Comparison of ENCODE assay signal across 10 cellular contexts in the genomic region with DNA sequence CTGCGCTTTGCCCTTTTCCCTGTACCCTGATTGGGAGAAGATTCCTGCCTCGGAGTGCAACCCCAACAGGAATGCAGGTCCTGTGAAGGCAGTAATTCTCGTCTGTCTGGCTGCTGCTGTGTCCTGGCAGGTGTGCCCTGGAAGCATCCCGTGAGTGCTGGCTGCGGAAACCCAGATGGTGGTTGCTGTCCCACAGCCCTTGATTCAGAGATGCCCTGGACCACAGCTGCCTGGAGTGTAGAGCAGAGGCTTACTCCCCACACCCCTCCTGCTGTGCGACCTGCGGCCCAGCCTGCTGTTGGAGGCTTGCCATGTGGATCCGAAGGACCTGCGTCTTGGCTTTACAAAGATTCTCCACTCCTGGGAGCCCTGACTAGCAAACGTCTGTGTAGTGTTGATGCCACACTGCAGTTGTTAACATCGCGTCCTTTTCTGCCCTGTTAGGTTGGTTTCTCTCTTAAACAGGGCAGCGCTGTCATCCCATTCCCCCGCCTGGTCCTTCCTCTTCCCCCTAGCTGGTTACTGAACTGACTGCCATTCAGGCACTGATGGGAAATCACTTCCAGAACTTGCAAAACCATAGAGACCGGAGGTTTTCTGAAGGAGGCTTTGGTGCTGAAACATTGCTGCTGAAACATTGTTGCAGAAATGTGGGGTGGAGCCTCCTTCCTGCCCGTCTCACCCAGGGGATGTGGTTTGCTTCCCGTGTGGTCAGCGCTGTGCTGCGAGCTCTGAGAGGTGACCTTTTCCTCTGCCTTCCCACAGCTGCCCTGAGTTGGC. TPM values are rescaled to one million over a fixed set of nuclear protein-coding genes. Genes with fewer than 3 reads are reported as not detected.
DNase-seq lines count a peak whose midpoint lies in the region; ATAC-seq lines count a peak whose summit lies in the region.
"Had no signal": no experiment of that assay in that cellular context is flagged by ENCODE, and none has a peak within 500 bp of the region (broad histone marks: within the 10 kb centered on the region; RNA-seq: fewer than 3 reads in every experiment).

No MANE protein-coding gene starts in this region.

- peaks cover 38% of the 10 kb centered on the region for H3K36me3 Mint-ChIP-seq in activated CD8-positive, alpha-beta T cell treated with anti-CD3 and anti-CD28 coated beads, Interleukin-2, amount 10 ng/mL, durations not matched to agents 7 days and 5 days (ENCODE audit: low read depth)
- H3K36me3 Mint-ChIP-seq in stimulated activated effector memory CD8-positive, alpha-beta T cell treated with anti-CD3 and anti-CD28 coated beads, Interleukin-12 subunit alpha, Interleukin-12 subunit beta, amount 100 ng/mL, for 72 hours = peaks cover 97% of the 10 kb centered on the region

- H3K27ac Mint-ChIP-seq in activated CD8-positive, alpha-beta T cell treated with anti-CD3 and anti-CD28 coated beads, Interleukin-2, amount 10 ng/mL, durations not matched to agents 7 days and 5 days = peak overlapping the region; percentile 90
- H3K27ac Mint-ChIP-seq in stimulated activated effector memory CD8-positive, alpha-beta T cell treated with anti-CD3 and anti-CD28 coated beads, Interleukin-12 subunit alpha, Interleukin-12 subunit beta, amount 100 ng/mL, for 72 hours = peak overlapping the region; percentile 63

- peaks cover 51% of the 10 kb centered on the region for H3K4me1 Mint-ChIP-seq in activated CD8-positive, alpha-beta T cell treated with anti-CD3 and anti-CD28 coated beads, Interleukin-2, amount 10 ng/mL, durations not matched to agents 7 days and 5 days (ENCODE audit: low read depth)
- peaks cover 35% of the 10 kb centered on the region for H3K4me1 Mint-ChIP-seq in stimulated activated effector memory CD8-positive, alpha-beta T cell treated with anti-CD3 and anti-CD28 coated beads, Interleukin-12 subunit alpha, Interleukin-12 subunit beta, amount 100 ng/mL, for 72 hours

- no peaks in the 10 kb centered on the region for H3K27me3 Mint-ChIP-seq in activated CD8-positive, alpha-beta T cell treated with anti-CD3 and anti-CD28 coated beads, Interleukin-2, amount 10 ng/mL, durations not matched to agents 7 days and 5 days (ENCODE audit: low read depth)

- POLR2A ChIA-PET in activated CD8-positive, alpha-beta T cell treated with anti-CD3 and anti-CD28 coated beads, Interleukin-2, amount 10 ng/mL, durations not matched to agents 7 days and 5 days (lab: Charles Lee) = interaction anchor here (1.0 kb wide), 1 partner anchor 51 kb away, joined by 3 read pairs; no protein-coding TSS in a partner anchor

- no peaks in the 10 kb centered on the region for H3K9me3 Mint-ChIP-seq in activated CD8-positive, alpha-beta T cell treated with anti-CD3 and anti-CD28 coated beads, Interleukin-2, amount 10 ng/mL, durations not matched to agents 7 days and 5 days (ENCODE audit: insufficient read depth)
- H3K9me3 Mint-ChIP-seq in stimulated activated effector memory CD8-positive, alpha-beta T cell treated with anti-CD3 and anti-CD28 coated beads, Interleukin-12 subunit alpha, Interleukin-12 subunit beta, amount 100 ng/mL, for 72 hours = no peaks in the 10 kb centered on the region

- H3K4me3 Mint-ChIP-seq in activated CD8-positive, alpha-beta T cell treated with anti-CD3 and anti-CD28 coated beads, Interleukin-2, amount 10 ng/mL, durations not matched to agents 7 days and 5 days = peak overlapping the region; percentile 73
- H3K4me3 Mint-ChIP-seq in stimulated activated effector memory CD8-positive, alpha-beta T cell treated with anti-CD3 and anti-CD28 coated beads, Interleukin-12 subunit alpha, Interleukin-12 subunit beta, amount 100 ng/mL, for 72 hours = peak overlapping the region; percentile 60

- ATAC-seq in activated CD8-positive, alpha-beta T cell treated with anti-CD3 and anti-CD28 coated beads, Interleukin-2, amount 10 ng/mL, durations not matched to agents 7 days and 5 days = peak; percentile 63
- peak; percentile 79 for ATAC-seq in stimulated activated effector memory CD8-positive, alpha-beta T cell treated with anti-CD3 and anti-CD28 coated beads, Interleukin-12 subunit alpha, Interleukin-12 subunit beta, amount 100 ng/mL, for 72 hours

- CTCF ChIA-PET in activated CD8-positive, alpha-beta T cell treated with anti-CD3 and anti-CD28 coated beads, Interleukin-2, amount 10 ng/mL, durations not matched to agents 7 days and 5 days (lab: Charles Lee) = interaction anchor here (1.4 to 1.5 kb wide), 2 partner anchors 14 to 15 kb away, joined by 4 to 6 read pairs; no protein-coding TSS in a partner anchor

- DNase-seq in SIG-M5 treated with dmso at 0.1 percent for 504 hours (lab: John Stamatoyannopoulos, UW; ENCODE audit: unreplicated experiment) (peak; percentile 63), SIG-M5 (lab: John Stamatoyannopoulos, UW) (no peak), glomerular visceral epithelial cell (ENCODE audit: extremely low spot score) (peak; percentile 63), NCI-H2227 treated with DMSO at 0.1 percent for 48 hours (lab: John Stamatoyannopoulos, UW) (no peak), HK-2 (ENCODE audit: unreplicated experiment) (no peak)
- DNase-seq in activated CD8-positive, alpha-beta T cell treated with anti-CD3 and anti-CD28 coated beads, Interleukin-2, amount 10 ng/mL, durations not matched to agents 7 days and 5 days = peak; percentile 73
- DNase-seq in stimulated activated effector memory CD8-positive, alpha-beta T cell treated with anti-CD3 and anti-CD28 coated beads, Interleukin-12 subunit alpha, Interleukin-12 subunit beta, amount 100 ng/mL, for 72 hours (ENCODE audit: low spot score in 2 of 2) = no peak
- no peak for DNase-seq in stimulated activated CD4-positive, alpha-beta T cell treated with anti-CD3 and anti-CD28 coated beads, Interleukin-15, amount 100 ng/mL, for 24 hours
- DNase-seq: 8988T, NCI-H69 had no signal

RNA-seq across cellular contexts. Expression of gene DNAJB6, which starts 53.3 kb away (rescaled TPM):
- 10 to 100 TPM; 69.3 to 74.9 TPM for total RNA-seq in activated CD8-positive, alpha-beta T cell treated with anti-CD3 and anti-CD28 coated beads, Interleukin-2, amount 10 ng/mL, durations not matched to agents 7 days and 5 days

Comparison
In these comparisons a context has a peak if more than half of its experiments do, and no peak if none do; other contexts are left out.
1. DNase-seq: peak in SIG-M5 treated with dmso at 0.1 percent for 504 hours (single experiment), activated CD8-positive, alpha-beta T cell treated with anti-CD3 and anti-CD28 coated beads, Interleukin-2, amount 10 ng/mL, durations not matched to agents 7 days and 5 days (single experiment) and glomerular visceral epithelial cell (single experiment); none in SIG-M5 (single experiment), stimulated activated effector memory CD8-positive, alpha-beta T cell treated with anti-CD3 and anti-CD28 coated beads, Interleukin-12 subunit alpha, Interleukin-12 subunit beta, amount 100 ng/mL, for 72 hours (0 of 2), NCI-H2227 treated with DMSO at 0.1 percent for 48 hours (single experiment), HK-2 (single experiment) and stimulated activated CD4-positive, alpha-beta T cell treated with anti-CD3 and anti-CD28 coated beads, Interleukin-15, amount 100 ng/mL, for 24 hours (single experiment).